Comparison of ENCODE assay signal across 1 cellular context in the genomic region with DNA sequence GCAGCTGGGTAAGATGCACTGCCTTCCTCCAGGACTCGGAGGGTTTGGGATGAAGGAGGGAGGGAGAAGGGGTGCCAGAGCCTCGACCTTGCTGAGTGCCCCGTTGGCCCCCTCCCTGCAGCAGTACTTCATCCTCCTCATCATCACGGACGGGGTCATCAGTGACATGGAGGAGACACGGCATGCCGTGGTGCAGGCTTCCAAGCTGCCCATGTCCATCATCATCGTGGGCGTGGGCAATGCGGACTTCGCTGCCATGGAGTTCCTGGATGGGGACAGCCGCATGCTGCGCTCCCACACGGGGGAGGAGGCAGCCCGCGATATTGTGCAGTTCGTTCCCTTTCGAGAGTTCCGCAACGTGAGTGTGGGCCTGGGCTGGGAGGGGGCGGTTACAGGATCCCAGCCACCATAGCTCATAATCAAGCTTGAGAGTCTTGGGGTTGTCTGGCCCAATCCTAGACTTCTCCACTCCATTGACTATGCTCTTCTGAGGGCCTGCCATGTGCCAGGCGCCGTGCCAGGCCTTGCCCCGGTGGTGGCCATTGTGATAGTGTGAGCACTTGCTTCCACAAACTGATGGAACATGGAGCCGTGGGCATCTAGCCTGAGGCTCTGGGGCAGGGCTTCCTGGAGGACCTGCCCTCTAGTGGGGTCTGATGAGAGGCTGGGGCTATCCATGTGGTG.
TF ChIP-seq lines count a peak whose summit lies in the region.

No MANE protein-coding gene starts in this region.

TF ChIP-seq in HCT116, 20 proteins besides CTCF, POLR2A, EP300 and RAD21:
- TF ChIP-seq EZH2phosphoT487 (IDR thresholded peaks at IDR 0.05; ENCODE audit: borderline replicate concordance) (no peak), EGR1 (IDR thresholded peaks at IDR 0.05; ENCODE audit: low read depth) (no peak), SIN3A (IDR thresholded peaks at IDR 0.05; ENCODE audit: low read depth) (no peak), SRF (IDR thresholded peaks at IDR 0.05; ENCODE audit: low read depth) (no peak), ELF1 (IDR thresholded peaks at IDR 0.05; ENCODE audit: borderline replicate concordance, low read depth) (no peak), ZNF274 (IDR thresholded peaks at IDR 0.05; ENCODE audit: low read depth, low read length) (no peak), JUND (IDR thresholded peaks at IDR 0.05) (no peak), FOSL1 (IDR thresholded peaks at IDR 0.05; ENCODE audit: low read depth) (no peak), CEBPB (IDR thresholded peaks at IDR 0.05; ENCODE audit: low read depth) (no peak), EZH2 (IDR thresholded peaks at IDR 0.05) (no peak)
- TF ChIP-seq, protein P1, sequence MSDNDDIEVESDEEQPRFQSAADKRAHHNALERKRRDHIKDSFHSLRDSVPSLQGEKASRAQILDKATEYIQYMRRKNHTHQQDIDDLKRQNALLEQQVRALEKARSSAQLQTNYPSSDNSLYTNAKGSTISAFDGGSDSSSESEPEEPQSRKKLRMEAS (IDR thresholded peaks at IDR 0.05) = no peak
- TF ChIP-seq, protein P2, sequence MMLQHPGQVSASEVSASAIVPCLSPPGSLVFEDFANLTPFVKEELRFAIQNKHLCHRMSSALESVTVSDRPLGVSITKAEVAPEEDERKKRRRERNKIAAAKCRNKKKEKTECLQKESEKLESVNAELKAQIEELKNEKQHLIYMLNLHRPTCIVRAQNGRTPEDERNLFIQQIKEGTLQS (IDR thresholded peaks at IDR 0.05) = no peak
- TF ChIP-seq, protein P3, sequence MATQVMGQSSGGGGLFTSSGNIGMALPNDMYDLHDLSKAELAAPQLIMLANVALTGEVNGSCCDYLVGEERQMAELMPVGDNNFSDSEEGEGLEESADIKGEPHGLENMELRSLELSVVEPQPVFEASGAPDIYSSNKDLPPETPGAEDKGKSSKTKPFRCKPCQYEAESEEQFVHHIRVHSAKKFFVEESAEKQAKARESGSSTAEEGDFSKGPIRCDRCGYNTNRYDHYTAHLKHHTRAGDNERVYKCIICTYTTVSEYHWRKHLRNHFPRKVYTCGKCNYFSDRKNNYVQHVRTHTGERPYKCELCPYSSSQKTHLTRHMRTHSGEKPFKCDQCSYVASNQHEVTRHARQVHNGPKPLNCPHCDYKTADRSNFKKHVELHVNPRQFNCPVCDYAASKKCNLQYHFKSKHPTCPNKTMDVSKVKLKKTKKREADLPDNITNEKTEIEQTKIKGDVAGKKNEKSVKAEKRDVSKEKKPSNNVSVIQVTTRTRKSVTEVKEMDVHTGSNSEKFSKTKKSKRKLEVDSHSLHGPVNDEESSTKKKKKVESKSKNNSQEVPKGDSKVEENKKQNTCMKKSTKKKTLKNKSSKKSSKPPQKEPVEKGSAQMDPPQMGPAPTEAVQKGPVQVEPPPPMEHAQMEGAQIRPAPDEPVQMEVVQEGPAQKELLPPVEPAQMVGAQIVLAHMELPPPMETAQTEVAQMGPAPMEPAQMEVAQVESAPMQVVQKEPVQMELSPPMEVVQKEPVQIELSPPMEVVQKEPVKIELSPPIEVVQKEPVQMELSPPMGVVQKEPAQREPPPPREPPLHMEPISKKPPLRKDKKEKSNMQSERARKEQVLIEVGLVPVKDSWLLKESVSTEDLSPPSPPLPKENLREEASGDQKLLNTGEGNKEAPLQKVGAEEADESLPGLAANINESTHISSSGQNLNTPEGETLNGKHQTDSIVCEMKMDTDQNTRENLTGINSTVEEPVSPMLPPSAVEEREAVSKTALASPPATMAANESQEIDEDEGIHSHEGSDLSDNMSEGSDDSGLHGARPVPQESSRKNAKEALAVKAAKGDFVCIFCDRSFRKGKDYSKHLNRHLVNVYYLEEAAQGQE (IDR thresholded peaks at IDR 0.05; ENCODE audit: low read depth) = no peak
